Comparison of ENCODE assay signal across 9 cellular contexts in the genomic region with DNA sequence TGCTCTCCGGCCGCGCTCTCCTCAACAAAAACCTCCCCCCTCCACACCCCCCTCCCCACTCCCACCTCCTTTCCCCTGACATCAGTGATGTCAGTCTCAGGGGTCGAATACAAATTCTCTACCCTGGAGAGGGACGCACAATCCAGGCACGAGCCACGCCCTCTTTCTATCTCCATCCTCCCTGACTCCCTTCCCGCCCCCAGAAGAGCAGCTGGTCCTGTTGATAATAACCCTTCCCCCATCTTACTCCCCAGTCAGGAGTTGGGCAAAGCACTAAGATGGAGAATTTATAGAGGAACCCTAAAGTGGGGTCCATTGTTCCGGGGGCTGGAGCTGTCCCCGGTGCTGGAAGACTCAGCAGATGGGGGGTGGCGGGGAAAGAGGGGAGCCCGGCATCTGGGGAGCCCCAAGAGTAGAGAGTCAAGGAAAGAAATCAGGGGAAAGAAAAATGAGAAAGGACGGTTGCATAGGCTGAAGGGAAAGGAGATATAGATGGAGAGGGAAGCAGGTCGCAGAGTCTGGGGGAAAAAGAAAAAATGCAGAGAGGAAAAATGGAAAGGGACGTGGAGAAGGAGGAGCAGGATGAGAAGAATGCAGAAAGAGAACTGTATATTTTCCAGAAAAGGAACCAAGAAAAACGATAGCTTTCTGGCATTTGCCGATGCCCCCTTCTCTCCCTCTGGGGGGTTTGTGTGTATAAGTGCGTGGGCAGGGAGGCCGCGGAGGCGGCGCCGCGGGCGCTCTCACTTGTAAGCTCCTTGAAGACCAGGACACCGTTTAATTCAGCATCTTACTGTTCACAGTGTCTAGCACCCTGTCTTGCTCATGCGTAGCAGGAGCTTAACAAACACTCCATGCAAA. TPM values are rescaled to one million over a fixed set of nuclear protein-coding genes. Genes with fewer than 3 reads are reported as not detected.
DNase-seq lines count a peak whose midpoint lies in the region; ATAC-seq, FAIRE-seq and TF ChIP-seq lines count a peak whose summit lies in the region.
"Had no signal": no experiment of that assay in that cellular context is flagged by ENCODE, and none has a peak within 500 bp of the region (broad histone marks: within the 10 kb centered on the region; RNA-seq: fewer than 3 reads in every experiment).

A gene (minus strand): TSS at position 33 of the 861 bp plus-strand sequence. CDS start 783 bp downstream, outside the sequence.

- H3K9me3 ChIP-seq in right cardiac atrium (ENCODE audit: control insufficient read depth, low read length) (no peaks in the 10 kb centered on the region), H1 (ENCODE audit: insufficient read depth in 2 of 2, low read depth in 1 of 2, low read length in 1 of 2) (no peaks in the 10 kb centered on the region), gastroesophageal sphincter (no peaks in the 10 kb centered on the region)

- H2BK12ac ChIP-seq in H1 (ENCODE audit: low read depth, low read length) = no peak within 1 kb of the TSS

- H2BK5ac ChIP-seq in H1 (ENCODE audit: low read depth, low read length) = peak within 1 kb of the TSS; percentile 92

- no peaks in the 10 kb centered on the region for H3K4me1 ChIP-seq in right cardiac atrium (ENCODE audit: control insufficient read depth, insufficient read depth, low read length)
- H3K4me1 ChIP-seq in H1 (replicated peaks in 1 of 4; ENCODE audit: control insufficient read depth in 3 of 4, insufficient read depth in 4 of 4, low read length in 3 of 4) = peaks cover 2 to 8% (median 5%) of the 10 kb centered on the region in 4 experiments
- peaks cover 0 to 57% (median 15%) of the 10 kb centered on the region in 3 donors for H3K4me1 ChIP-seq in gastroesophageal sphincter

- H2AK5ac ChIP-seq in H1 (ENCODE audit: low read depth, low read length) = no peak within 1 kb of the TSS

- no peak for TF ChIP-seq RAD21 in H1 (IDR thresholded peaks at IDR 0.05 in 1 of 2, conservative IDR thresholded peaks at IDR 0.05 in 1 of 2; ENCODE audit: low read depth in 2 of 2, low read length in 2 of 2)

- peak within 1 kb of the TSS; percentile 73 for H4K5ac ChIP-seq in H1 (ENCODE audit: insufficient read length, low read depth, low read length)

- H3K27ac ChIP-seq in right cardiac atrium (ENCODE audit: low read length) = no peak within 1 kb of the TSS
- H3K27ac ChIP-seq in H1 (ENCODE audit: low read depth, low read length) = peak within 1 kb of the TSS; percentile 95
- no peak within 1 kb of the TSS for H3K27ac ChIP-seq in gastroesophageal sphincter

- H3K27me3 Mint-ChIP-seq in osteocyte (ENCODE audit: unreplicated experiment) = peaks cover 60% of the 10 kb centered on the region

- no peaks in the 10 kb centered on the region for H3K9me3 Mint-ChIP-seq in osteocyte (ENCODE audit: unreplicated experiment)
- H3K9me3 Mint-ChIP-seq: activated B cell treated with CpG ODN at 0.5 μM for 24 hours had no signal

- H3K27me3 ChIP-seq in right cardiac atrium (ENCODE audit: control insufficient read depth, insufficient read depth) = no peaks in the 10 kb centered on the region
- H3K27me3 ChIP-seq in H1 (replicated peaks in 1 of 4; ENCODE audit: control insufficient read depth in 3 of 4, extremely low read depth in 1 of 4, insufficient read depth in 3 of 4, low read length in 3 of 4) = peaks cover 2 to 24% (median 18%) of the 10 kb centered on the region in 4 experiments
- H3K27me3 ChIP-seq in gastroesophageal sphincter = peaks cover 21% of the 10 kb centered on the region

- H3K9ac ChIP-seq in H1 (replicated peaks in 1 of 4; ENCODE audit: extremely low read depth in 1 of 4, low read depth in 3 of 4, low read length in 3 of 4) = peak within 1 kb of the TSS in 1 of 4 experiments; percentile 29; a peak in 3 of 7 replicates

- no peak for FAIRE-seq in H1 (lab: Jason Lieb, UNC)

- H3K23ac ChIP-seq in H1 (ENCODE audit: insufficient read length) = no peak within 1 kb of the TSS

- no peak within 1 kb of the TSS for H2BK120ac ChIP-seq in H1 (replicated peaks; ENCODE audit: low read depth, low read length)

- peak within 1 kb of the TSS; percentile 66 for H3K4me3 Mint-ChIP-seq in osteocyte (ENCODE audit: unreplicated experiment)
- H3K4me3 Mint-ChIP-seq: activated B cell treated with CpG ODN at 0.5 μM for 24 hours had no signal

- H3K4me2 ChIP-seq in H1 (ENCODE audit: insufficient read depth in 1 of 2, low read depth in 2 of 2, low read length in 2 of 2) = peak within 1 kb of the TSS; percentile 76 to 97

- no peak within 1 kb of the TSS for H2BK20ac ChIP-seq in H1 (ENCODE audit: low read length)

- no peak within 1 kb of the TSS for H4K91ac ChIP-seq in H1 (replicated peaks; ENCODE audit: insufficient read length, low read length)

- TF ChIP-seq POLR2A in H1 (IDR thresholded peaks at IDR 0.05; ENCODE audit: control extremely low read depth in 1 of 2, low read depth in 2 of 2, low read length in 2 of 2) (no peak), gastroesophageal sphincter (IDR thresholded peaks at IDR 0.05) (no peak)

- peak within 1 kb of the TSS; percentile 59 for H4K8ac ChIP-seq in H1 (ENCODE audit: extremely low read depth, insufficient read depth, low read length)

- no peaks in the 10 kb centered on the region for H4K20me1 ChIP-seq in H1 (replicated peaks in 1 of 2; ENCODE audit: control insufficient read depth in 1 of 2, insufficient read depth in 2 of 2, low read length in 2 of 2)

- no peak for DNase-seq in right cardiac atrium
- DNase-seq in Right ventricle myocardium superior = no peak
- DNase-seq in NCI-H748 (lab: John Stamatoyannopoulos, UW; ENCODE audit: unreplicated experiment) = peak; percentile 99
- DNase-seq in H1 (ENCODE audit: low read depth in 1 of 2, low spot score in 2 of 2) = peak in 1 of 2 experiments; percentile 81
- no peak for DNase-seq in osteocyte (ENCODE audit: extremely low spot score, unreplicated experiment)
- no peak for DNase-seq in GM03348 (ENCODE audit: low spot score)
- DNase-seq: activated B cell treated with CpG ODN at 0.5 μM for 24 hours had no signal

- POLR2A ChIA-PET in H1 (lab: Charles Lee; ENCODE audit: partially characterized antibody) = interaction anchor here (0.9 to 3.5 kb wide), 6 partner anchors 11 to 177 kb away, joined by 3 to 15 read pairs (median 3); a partner anchor contains a TSS

- H2BK15ac ChIP-seq in H1 (ENCODE audit: low read length) = no peak within 1 kb of the TSS

- no peak within 1 kb of the TSS; the same call in 1 of the 2 replicates for H3K18ac ChIP-seq in H1 (ENCODE audit: extremely low read depth, low read length)

- WGBS in right cardiac atrium = 6% methylated on average over 27 of the region's 27 CpGs
- 15% methylated on average over 23 of the region's 27 CpGs; no CpG with 5 or more reads in 1 of the 2 experiments for WGBS in H1 (ENCODE audit: extremely low coverage in 1 of 2, insufficient coverage in 1 of 2, insufficient read length in 1 of 2, insufficient replicate concordance in 2 of 2, low coverage in 1 of 2, low lambda C conversion rate in 2 of 2, missing lambda C conversion rate in 1 of 2), 2 experiments
- WGBS in gastroesophageal sphincter (ENCODE audit: low coverage in 1 of 2), 2 donors = 16 to 19% methylated on average over 14 to 18 of the region's 27 CpGs

- H3K79me1 ChIP-seq in H1 (ENCODE audit: low read depth, low read length) = no peaks in the 10 kb centered on the region; the same call in 1 of the 2 replicates

- no peak within 1 kb of the TSS for H3K27ac Mint-ChIP-seq in osteocyte (ENCODE audit: unreplicated experiment)
- H3K27ac Mint-ChIP-seq: activated B cell treated with CpG ODN at 0.5 μM for 24 hours had no signal

- no peak within 1 kb of the TSS for H3K4ac ChIP-seq in H1 (replicated peaks; ENCODE audit: insufficient read length, low read depth, low read length)

- no peaks in the 10 kb centered on the region for H3K36me3 ChIP-seq in H1 (ENCODE audit: control insufficient read depth in 2 of 4, insufficient read depth in 4 of 4, low read length in 3 of 4)
- H3K36me3 ChIP-seq in gastroesophageal sphincter = no peaks in the 10 kb centered on the region

- intact Hi-C loops in right cardiac atrium (cut with DNase I) (no loop called here), Right ventricle myocardium superior (cut with DNase I) (no loop called here)

- no peaks in the 10 kb centered on the region for H3K79me2 ChIP-seq in H1 (ENCODE audit: control insufficient read depth in 1 of 2, insufficient read depth in 2 of 2, low read length in 2 of 2)

- H3K56ac ChIP-seq in H1 (replicated peaks; ENCODE audit: insufficient read length, low read depth, low read length) = no peak within 1 kb of the TSS

- H3K4me3 ChIP-seq in right cardiac atrium (ENCODE audit: low read length) = no peak within 1 kb of the TSS
- H3K4me3 ChIP-seq in H1 (ENCODE audit: extremely low read depth in 1 of 4, insufficient read depth in 2 of 4, low read depth in 3 of 4, low read length in 4 of 4) = peak within 1 kb of the TSS; percentile 29 to 60 (median 54); a peak in 7 of 8 replicates
- peak within 1 kb of the TSS in 1 of 2 donors; percentile 12 for H3K4me3 ChIP-seq in gastroesophageal sphincter

- H3K4me1 Mint-ChIP-seq in osteocyte (ENCODE audit: unreplicated experiment) = peaks cover 33% of the 10 kb centered on the region

- ATAC-seq in right cardiac atrium (peak; percentile 7), Right ventricle myocardium superior (ENCODE audit: poor library complexity) (no peak), gastroesophageal sphincter (no peak), GM19452 (IDR thresholded peaks at IDR 0.05; ENCODE audit: unreplicated experiment) (no peak)

- H3K36me3 Mint-ChIP-seq in osteocyte (ENCODE audit: unreplicated experiment) = peaks cover 2% of the 10 kb centered on the region

- TF ChIP-seq CTCF in H1 (IDR thresholded peaks at IDR 0.05; ENCODE audit: control extremely low read depth in 1 of 3, insufficient read depth in 1 of 3, low read depth in 1 of 3, low read length in 3 of 3) = no peak
- TF ChIP-seq CTCF in osteocyte (IDR thresholded peaks at IDR 0.05) = no peak
- no peak for TF ChIP-seq CTCF in gastroesophageal sphincter (IDR thresholded peaks at IDR 0.05)

- CTCF ChIA-PET in H1 (lab: Charles Lee; ENCODE audit: partially characterized antibody) = interaction anchor here (0.7 to 4.8 kb wide), 13 partner anchors 9 to 162 kb away, joined by 3 to 41 read pairs (median 5); no protein-coding TSS in a partner anchor

- 0 out of 2 replicates have a peak within 1 kb of the TSS, but pooled peaks have one; percentile 16 for H2AFZ ChIP-seq in H1 (ENCODE audit: low read length)

- H3K23me2 ChIP-seq in H1 (ENCODE audit: low read depth, low read length) = peaks cover 11% of the 10 kb centered on the region; the same call in 1 of the 2 replicates

- TF ChIP-seq EP300 in H1 (IDR thresholded peaks at IDR 0.05; ENCODE audit: borderline replicate concordance in 1 of 2, low read depth in 2 of 2, low read length in 2 of 2) (no peak), gastroesophageal sphincter (IDR thresholded peaks at IDR 0.05) (no peak)

- no peak within 1 kb of the TSS for H3K14ac ChIP-seq in H1 (ENCODE audit: insufficient read length)

RNA-seq across cellular contexts. Expression of the gene that starts here (rescaled TPM):
- total RNA-seq in right cardiac atrium (under 1 TPM in 1 of 4 donors, not detected in 3; 0.19 TPM), Right ventricle myocardium superior (not detected), osteocyte (not detected in 2 replicates), gastroesophageal sphincter (under 1 TPM in 3 of 4 donors, not detected in 1; 0.22 to 0.93 (median 0.40) TPM)
- polyA plus RNA-seq in right cardiac atrium (0.18 TPM), H1 (2011; rRNA removed) (1.2 and 1.3 TPM in 2 replicates)
- 0.34 and 0.65 TPM in 2 replicates for total RNA-seq in H1 (2021; fragmentation: NEBNext Ultra II Directional; extraction: Animal tissue kit (Norgen Biotek cat#: 25700))
- polyA plus RNA-seq in H1 (2011; cell fraction: cytosol; rRNA removed) = 1.2 TPM
- 2.3 TPM for polyA plus RNA-seq in H1 (2011; cell fraction: nucleus; rRNA removed)
- 1.1 to 1.8 TPM (median 1.4 TPM) in 4 replicates for polyA plus RNA-seq in H1 (2012, experiment 1 of 2)
- 1.2 TPM for polyA plus RNA-seq in H1 (2012, experiment 2 of 2)
- 0.51 TPM for polyA plus RNA-seq in H1 (2013, experiment 1 of 2)
- 0.72 TPM for polyA plus RNA-seq in H1 (2013, experiment 2 of 2)
- polyA minus RNA-seq in H1 (2011; rRNA and poly(A)+ RNA removed) = 0.13 and 0.63 TPM in 2 replicates
- polyA minus RNA-seq in H1 (2011; cell fraction: cytosol; rRNA and poly(A)+ RNA removed) = not detected
- polyA minus RNA-seq in H1 (2011; cell fraction: nucleus; rRNA and poly(A)+ RNA removed) = 1.3 TPM
- total RNA-seq: activated B cell treated with CpG ODN at 0.5 μM for 24 hours had no signal

Comparison
In these comparisons a context has a peak if more than half of its experiments do, and no peak if none do; other contexts are left out.
1. Peak in ATAC-seq in right cardiac atrium; RNA of the gene not detected or under 1 TPM.